Comparison of ENCODE assay signal across 22 cellular contexts in the genomic region with DNA sequence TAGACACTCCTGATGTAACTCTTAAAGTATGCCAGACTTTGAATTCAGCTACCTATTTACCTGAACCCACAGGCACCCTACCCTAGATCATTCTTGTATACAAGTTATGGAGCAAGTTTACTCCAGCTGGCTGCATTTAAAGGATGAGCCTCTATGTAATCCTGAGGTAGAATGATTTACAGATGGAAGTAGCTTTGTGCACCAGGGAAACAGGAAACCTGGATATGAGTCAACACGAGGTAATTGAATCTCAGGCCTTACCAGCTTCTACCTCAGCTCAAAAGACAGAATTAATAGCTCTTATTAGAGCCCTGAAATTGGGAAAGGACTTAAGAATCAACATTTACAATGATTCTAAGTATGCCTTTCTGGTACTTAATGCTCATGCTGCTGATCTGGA.
DNase-seq lines count a peak whose midpoint lies in the region; ATAC-seq and TF ChIP-seq lines count a peak whose summit lies in the region.
"Had no signal": no experiment of that assay in that cellular context is flagged by ENCODE, and none has a peak within 500 bp of the region (broad histone marks: within the 10 kb centered on the region; RNA-seq: fewer than 3 reads in every experiment).

No MANE protein-coding gene starts in this region.

- TF ChIP-seq CTCF in omental fat pad (IDR thresholded peaks at IDR 0.05) = no peak

- H3K27ac ChIP-seq in epithelial cell of prostate = peak overlapping the region; percentile 55
- H3K27ac ChIP-seq: BLaER1 had no signal

- ATAC-seq in omental fat pad (ENCODE audit: low FRiP score) = no peak
- ATAC-seq: GM12878, HepG2 had no signal

- DNase-seq in DMS53 (lab: John Stamatoyannopoulos, UW) = peak; percentile 46
- peak; percentile 56 for DNase-seq in HT1080 (ENCODE audit: low read depth)
- DNase-seq in epithelial cell of prostate (ENCODE audit: low read depth, low spot score) = peak; percentile 3
- DNase-seq in kidney tubule cell (ENCODE audit: low spot score) = peak; percentile 75
- no peak for DNase-seq in GF-D8 (lab: John Stamatoyannopoulos, UW)
- no peak for DNase-seq in medulla oblongata (ENCODE audit: extremely low spot score)
- DNase-seq in activated CD4-positive, alpha-beta T cell treated with anti-CD3 and anti-CD28 coated beads, Interleukin-2, amount 50 U/mL, for 4 hours = no peak
- no peak for DNase-seq in omental fat pad (ENCODE audit: low spot score)
- DNase-seq: CD4-positive, CD25-positive, alpha-beta regulatory T cell; DMS153; Karpas-422; NCI-H1092 treated with DMSO at 0.1 percent for 48 hours; NCI-H1436 treated with DMSO at 0.1 percent for 48 hours; NCI-H187 treated with DMSO at 0.1 percent for 48 hours; NCI-H2171 treated with DMSO at 0.1 percent for 48 hours; NCI-H345; NCI-H510A treated with DMSO at 0.1 percent for 48 hours; RPMI8226; SHP77 had no signal

Comparison
In these comparisons a context has a peak if more than half of its experiments do, and no peak if none do; other contexts are left out.
1. DNase-seq: peak in DMS53 (single experiment), HT1080 (single experiment), epithelial cell of prostate (single experiment) and kidney tubule cell (single experiment); none in GF-D8 (single experiment), medulla oblongata (single experiment), activated CD4-positive, alpha-beta T cell treated with anti-CD3 and anti-CD28 coated beads, Interleukin-2, amount 50 U/mL, for 4 hours (0 of 2) and omental fat pad (single experiment).